In genomic region chrX:53683556-53684414, GRCh38 we compare ENCODE assay signal across 8 cellular contexts. TPM values are rescaled to one million over a fixed set of nuclear protein-coding genes. Genes with fewer than 3 reads are reported as not detected.
A peak's percentile ranks its signal among the peaks of the same experiment; 100 is the strongest.
DNase-seq lines count a peak whose midpoint lies in the region; ATAC-seq lines count a peak whose summit lies in the region.

No MANE protein-coding gene starts in this region.

- H3K27ac Mint-ChIP-seq in IgD-negative memory B cell: peak overlapping the region; percentile 96 to 99 (median 97)

- H3K27me3 Mint-ChIP-seq in IgD-negative memory B cell: no peaks in the 10 kb centered on the region

- peaks cover 7 to 21% (median 10%) of the 10 kb centered on the region in 3 donors for H3K4me1 Mint-ChIP-seq in IgD-negative memory B cell

- H3K27ac ChIP-seq in epithelial cell of prostate: peak overlapping the region; percentile 85

- no peaks in the 10 kb centered on the region for H3K27me3 ChIP-seq in mononuclear cell (ENCODE audit: insufficient read depth, low read length)

- DNase-seq in DMS 273 treated with DMSO at 0.1 percent for 48 hours (lab: John Stamatoyannopoulos, UW) (peak; percentile 97), OCI-M1 (lab: John Stamatoyannopoulos, UW) (peak; percentile 98), activated T-cell treated with anti-CD3 and anti-CD28 coated beads for 48 hours (ENCODE audit: low read depth) (peak; percentile 81), epithelial cell of prostate (ENCODE audit: low read depth, low spot score) (peak; percentile 88)
- peak; percentile 73 to 80 for DNase-seq in stimulated activated CD8-positive, alpha-beta memory T cell treated with anti-CD3 and anti-CD28 coated beads, Interleukin-2, amount 100 ng/mL, for 48 hours (ENCODE audit: low read depth in 2 of 2)

- H3K9me3 Mint-ChIP-seq in IgD-negative memory B cell: no peaks in the 10 kb centered on the region

- peaks cover 15% of the 10 kb centered on the region for H3K4me1 ChIP-seq in mononuclear cell (ENCODE audit: insufficient read depth, low read length)

- H3K4me3 ChIP-seq in mononuclear cell (ENCODE audit: low read length): peak overlapping the region; percentile 64

- no peaks in the 10 kb centered on the region for H3K9me3 ChIP-seq in mononuclear cell (ENCODE audit: low read depth, low read length)

- H3K36me3 Mint-ChIP-seq in IgD-negative memory B cell: peaks cover 5% of the 10 kb centered on the region

- peak overlapping the region; percentile 91 to 97 (median 96) for H3K4me3 Mint-ChIP-seq in IgD-negative memory B cell

- ATAC-seq in GM21576 (IDR thresholded peaks at IDR 0.05; ENCODE audit: unreplicated experiment): peak; percentile 69

RNA-seq across cellular contexts. Expression of gene HUWE1, which starts 2.7 kb away (rescaled TPM):
- polyA plus RNA-seq in IgD-negative memory B cell: 17.5 TPM
- 72.2 TPM for total RNA-seq in mononuclear cell

Comparison
In these comparisons a context has a peak if more than half of its experiments do, and no peak if none do; other contexts are left out.
1. Peak in every context shown above with its lines: DNase-seq, ATAC-seq, H3K4me3 ChIP-seq and H3K27ac ChIP-seq.